ENCODE assay signal across 9 cellular contexts in the genomic region with DNA sequence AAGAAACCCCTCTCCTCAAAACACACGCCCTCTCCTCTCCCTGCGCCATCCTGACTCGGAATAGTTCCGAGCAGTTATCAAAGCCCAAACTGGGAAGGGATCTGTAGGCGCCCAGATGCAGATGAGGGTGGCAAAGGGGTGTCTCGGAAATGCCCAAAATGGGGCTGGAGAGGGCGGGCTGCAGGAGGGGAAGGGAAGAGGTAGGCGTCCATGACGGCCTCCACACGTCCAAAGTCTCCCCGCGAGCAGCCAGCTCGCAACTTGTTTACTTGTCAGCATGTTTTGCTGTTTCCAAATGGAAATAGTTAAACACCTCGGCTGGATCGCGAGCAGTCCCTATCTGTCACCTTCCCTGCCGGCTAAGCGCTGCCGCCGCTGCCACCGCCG. TPM values are rescaled to one million over a fixed set of nuclear protein-coding genes. Genes with fewer than 3 reads are reported as not detected.
A peak's percentile ranks its signal among the peaks of the same experiment; 100 is the strongest.
DNase-seq lines count a peak whose midpoint lies in the region; ATAC-seq and TF ChIP-seq lines count a peak whose summit lies in the region.
"Had no signal": no experiment of that assay in that cellular context is flagged by ENCODE, and none has a peak within 500 bp of the region (broad histone marks: within the 10 kb centered on the region; RNA-seq: fewer than 3 reads in every experiment).

No MANE protein-coding gene starts in this region.

- ATAC-seq in CD8-positive, alpha-beta T cell, result no peak
- ATAC-seq in HG02840 (IDR thresholded peaks at IDR 0.05; ENCODE audit: low FRiP score, unreplicated experiment) (no peak), PC-3 (no peak)
- ATAC-seq: natural killer cell treated with Interleukin-12 subunit alpha and Interleukin-12 subunit beta and Interleukin-15 and Interleukin-18, amount 100 ng/mL, for 72 hours had no signal

- H3K9me3 ChIP-seq in CD8-positive, alpha-beta T cell (ENCODE audit: low read length), result no peaks in the 10 kb centered on the region
- H3K9me3 ChIP-seq in NT2/D1 (ENCODE audit: insufficient read depth, low read length) (no peaks in the 10 kb centered on the region), prostate gland (no peaks in the 10 kb centered on the region), PC-3 (ENCODE audit: low read length) (no peaks in the 10 kb centered on the region)

- H4K20me1 ChIP-seq in PC-3 (ENCODE audit: low read length), result no peaks in the 10 kb centered on the region

- H3F3A ChIP-seq in PC-3 (ENCODE audit: low read length, unreplicated experiment), result no peaks in the 10 kb centered on the region

- peak overlapping the region; percentile 69 for H3K9ac ChIP-seq in NT2/D1 (ENCODE audit: insufficient read length, low read depth)
- H3K9ac ChIP-seq in PC-3 (ENCODE audit: low read length), result no peak overlapping the region

- no peak for DNase-seq in CD8-positive, alpha-beta T cell
- DNase-seq in NT2/D1 (ENCODE audit: low read depth, low spot score) (no peak), fibroblast of the aortic adventitia (ENCODE audit: low read depth) (no peak), prostate gland (ENCODE audit: low spot score) (no peak), germinal center (ENCODE audit: low spot score) (no peak), PC-3 (no peak)
- DNase-seq in central memory CD4-positive, alpha-beta T cell, result no peak

- H3K4me3 ChIP-seq in CD8-positive, alpha-beta T cell (ENCODE audit: low read depth, low read length), result no peak overlapping the region
- H3K4me3 ChIP-seq in NT2/D1 (ENCODE audit: insufficient read length, low read depth) (peak overlapping the region; percentile 39), fibroblast of the aortic adventitia (ENCODE audit: low read depth, low read length) (peak overlapping the region; percentile 84), prostate gland (peak overlapping the region; percentile 28 to 35), PC-3 (ENCODE audit: low read length) (no peak overlapping the region)

- no peak for TF ChIP-seq CTCF in CD8-positive, alpha-beta T cell (IDR thresholded peaks at IDR 0.05)
- TF ChIP-seq CTCF in fibroblast of the aortic adventitia (IDR thresholded peaks at IDR 0.05; ENCODE audit: insufficient read depth, low read length), result no peak
- no peak for TF ChIP-seq CTCF in prostate gland (IDR thresholded peaks at IDR 0.05)
- TF ChIP-seq CTCF in PC-3 (conservative IDR thresholded peaks at IDR 0.05; ENCODE audit: low read depth, low read length), result no peak

- no peaks in the 10 kb centered on the region for H3K9me2 ChIP-seq in PC-3 (replicated peaks; ENCODE audit: low read length)

- H3K27me3 ChIP-seq in CD8-positive, alpha-beta T cell (ENCODE audit: insufficient read depth, low read length), result peaks cover 6% of the 10 kb centered on the region
- H3K27me3 ChIP-seq in NT2/D1 (ENCODE audit: insufficient read depth, insufficient read length) (peaks cover 67% of the 10 kb centered on the region), prostate gland (replicated peaks; ENCODE audit: insufficient read depth) (peaks cover 15% of the 10 kb centered on the region), PC-3 (ENCODE audit: low read length) (peaks cover 44% of the 10 kb centered on the region)

- H3K4me3 Mint-ChIP-seq in CD8-positive, alpha-beta T cell, result peak overlapping the region; percentile 49
- H3K4me3 Mint-ChIP-seq: natural killer cell treated with Interleukin-12 subunit alpha and Interleukin-12 subunit beta and Interleukin-15 and Interleukin-18, amount 100 ng/mL, for 72 hours had no signal

- POLR2A ChIA-PET in CD8-positive, alpha-beta T cell (lab: Charles Lee), result no interaction called here
- POLR2A ChIA-PET in PC-3 (lab: Charles Lee; ENCODE audit: unreplicated experiment), result no interaction called here

- CTCF ChIA-PET in CD8-positive, alpha-beta T cell (lab: Charles Lee), result no interaction called here
- CTCF ChIA-PET in PC-3 (lab: Charles Lee), result no interaction called here

- H3K4me2 ChIP-seq in PC-3 (ENCODE audit: low read length), result no peak overlapping the region

- H3K27ac Mint-ChIP-seq in CD8-positive, alpha-beta T cell, result no peak overlapping the region
- H3K27ac Mint-ChIP-seq: natural killer cell treated with Interleukin-12 subunit alpha and Interleukin-12 subunit beta and Interleukin-15 and Interleukin-18, amount 100 ng/mL, for 72 hours had no signal

- H3K27ac ChIP-seq in CD8-positive, alpha-beta T cell (ENCODE audit: low read depth, low read length), result no peak overlapping the region
- peak overlapping the region; percentile 8 to 10 for H3K27ac ChIP-seq in prostate gland
- no peak overlapping the region for H3K27ac ChIP-seq in PC-3 (ENCODE audit: low read length)

- WGBS in prostate gland, result 14% methylated on average over 22 of the region's 22 CpGs

- no peaks in the 10 kb centered on the region for H3K9me3 Mint-ChIP-seq in CD8-positive, alpha-beta T cell
- H3K9me3 Mint-ChIP-seq: natural killer cell treated with Interleukin-12 subunit alpha and Interleukin-12 subunit beta and Interleukin-15 and Interleukin-18, amount 100 ng/mL, for 72 hours had no signal

- H3K36me3 Mint-ChIP-seq in CD8-positive, alpha-beta T cell, result no peaks in the 10 kb centered on the region
- H3K36me3 Mint-ChIP-seq: natural killer cell treated with Interleukin-12 subunit alpha and Interleukin-12 subunit beta and Interleukin-15 and Interleukin-18, amount 100 ng/mL, for 72 hours had no signal

- H2AFZ ChIP-seq in PC-3 (ENCODE audit: low read length), result no peak overlapping the region

- no TSS peak for BruUV-seq in PC-3 (replicated peaks; lab: Mats Ljungman, UMichigan)

- no peaks in the 10 kb centered on the region for H3K79me2 ChIP-seq in PC-3 (ENCODE audit: low read length)

- H3K4me1 Mint-ChIP-seq in CD8-positive, alpha-beta T cell (ENCODE audit: low read depth), result peaks cover 20% of the 10 kb centered on the region

- no peak for TF ChIP-seq POLR2A in prostate gland (IDR thresholded peaks at IDR 0.05)

- H3K27me3 Mint-ChIP-seq in CD8-positive, alpha-beta T cell (ENCODE audit: low read depth), result peaks cover 50% of the 10 kb centered on the region

- H3K4me1 ChIP-seq in CD8-positive, alpha-beta T cell (ENCODE audit: insufficient read depth, low read length), result peaks cover 8% of the 10 kb centered on the region
- H3K4me1 ChIP-seq in NT2/D1 (ENCODE audit: insufficient read depth, insufficient read length) (peaks cover 2% of the 10 kb centered on the region), prostate gland (replicated peaks) (peaks cover 12% of the 10 kb centered on the region), PC-3 (ENCODE audit: insufficient read depth, low read length) (no peaks in the 10 kb centered on the region)

- intact Hi-C loops in CD8-positive, alpha-beta T cell (cut with DNase I, micrococcal nuclease), result no loop called here
- intact Hi-C loops in prostate gland (cut with DNase I), result no loop called here
- intact Hi-C loops in PC-3 (cut with micrococcal nuclease), result no loop called here

- no peaks in the 10 kb centered on the region for H3K36me3 ChIP-seq in CD8-positive, alpha-beta T cell (ENCODE audit: insufficient read depth, low read length)
- H3K36me3 ChIP-seq in NT2/D1 (ENCODE audit: insufficient read depth, insufficient read length, low read length) (no peaks in the 10 kb centered on the region), prostate gland (no peaks in the 10 kb centered on the region), PC-3 (ENCODE audit: low read depth, low read length) (no peaks in the 10 kb centered on the region)

RNA-seq across cellular contexts. Expression of gene NTRK3, which starts 1.4 kb away (rescaled TPM):
- total RNA-seq in CD8-positive, alpha-beta T cell, result not detected
- 7.0 and 19.6 TPM in 2 replicates for total RNA-seq in fibroblast of the aortic adventitia (ENCODE audit: low replicate concordance)
- total RNA-seq in prostate gland, result 1 to 10 TPM; 4.2 to 7.2 TPM
- total RNA-seq in PC-3 (2014; rRNA removed), result not detected in 2 replicates

Comparison
In these comparisons a context has a peak if more than half of its experiments do, and no peak if none do; other contexts are left out.
1. H3K27ac ChIP-seq: peak in prostate gland (2 of 2); none in CD8-positive, alpha-beta T cell (single experiment) and PC-3 (single experiment).
2. H3K4me3 ChIP-seq: peak in NT2/D1 (single experiment), fibroblast of the aortic adventitia (single experiment) and prostate gland (2 of 2); none in CD8-positive, alpha-beta T cell (single experiment) and PC-3 (single experiment).